Comparison of ENCODE assay signal across 10 cellular contexts in genomic region chr16:74607967-74608356, GRCh38. TPM values are rescaled to one million over a fixed set of nuclear protein-coding genes. Genes with fewer than 3 reads are reported as not detected.
DNase-seq lines count a peak whose midpoint lies in the region; ATAC-seq, FAIRE-seq and TF ChIP-seq lines count a peak whose summit lies in the region.
"Had no signal": no experiment of that assay in that cellular context is flagged by ENCODE, and none has a peak within 500 bp of the region (broad histone marks: within the 10 kb centered on the region; RNA-seq: fewer than 3 reads in every experiment).

No MANE protein-coding gene starts in this region.

- H3K36me3 Mint-ChIP-seq in CD8-positive, alpha-beta memory T cell, result peaks cover 0 to 12% (median 1%) of the 10 kb centered on the region in 3 donors
- H3K36me3 Mint-ChIP-seq in HFFc6 (ENCODE audit: low read depth), result peaks cover 22% of the 10 kb centered on the region
- no peaks in the 10 kb centered on the region for H3K36me3 Mint-ChIP-seq in nephron (ENCODE audit: low read depth)

- H3K9me3 ChIP-seq in CD8-positive, alpha-beta memory T cell (ENCODE audit: low read length), result no peaks in the 10 kb centered on the region
- no peaks in the 10 kb centered on the region for H3K9me3 ChIP-seq in GM12878 (replicated peaks; ENCODE audit: control insufficient read depth, insufficient read depth, low read length)
- H3K9me3 ChIP-seq in kidney (ENCODE audit: control insufficient read depth in 1 of 2, low read length in 2 of 2), result no peaks in the 10 kb centered on the region

- H3K27ac Mint-ChIP-seq in CD8-positive, alpha-beta memory T cell, result peak overlapping the region in 6 of 8 donors; percentile 36 to 94 (median 64)
- peak overlapping the region; percentile 91 for H3K27ac Mint-ChIP-seq in HFFc6
- peak overlapping the region; percentile 94 to 97 (median 94) for H3K27ac Mint-ChIP-seq in nephron

- WGBS in GM12878 (ENCODE audit: insufficient coverage, insufficient replicate concordance, low lambda C conversion rate, missing lambda C conversion rate), result 83% methylated on average over 6 of the region's 6 CpGs

- H2AFZ ChIP-seq in GM12878 (ENCODE audit: control insufficient read depth, low read depth, low read length), result peak overlapping the region; percentile 99; the same call in 1 of the 2 replicates

- no peaks in the 10 kb centered on the region for H3K27me3 ChIP-seq in CD8-positive, alpha-beta memory T cell (ENCODE audit: insufficient read depth, low read length, poor library complexity, severe bottlenecking)
- no peaks in the 10 kb centered on the region for H3K27me3 ChIP-seq in GM12878 (replicated peaks in 1 of 2; ENCODE audit: control insufficient read depth in 2 of 2, insufficient read depth in 2 of 2, low read length in 1 of 2)

- DNase-seq in CD8-positive, alpha-beta memory T cell, result no peak
- DNase-seq in HFFc6, result peak; percentile 23
- no peak for DNase-seq in GM12878 (ENCODE audit: low read depth, low spot score)
- no peak for DNase-seq in kidney
- no peak for DNase-seq in left cardiac atrium
- no peak for DNase-seq in HK-2 (ENCODE audit: unreplicated experiment)
- DNase-seq: hypothalamus; stimulated activated CD4-positive, alpha-beta T cell treated with anti-CD3 and anti-CD28 coated beads, Interleukin-4, amount 100 ng/mL, for 4 hours had no signal

- H3K9me3 Mint-ChIP-seq in CD8-positive, alpha-beta memory T cell, result no peaks in the 10 kb centered on the region
- H3K9me3 Mint-ChIP-seq in HFFc6 (no peaks in the 10 kb centered on the region), nephron (no peaks in the 10 kb centered on the region)

- POLR2A ChIA-PET in CD8-positive, alpha-beta memory T cell (lab: Charles Lee), result interaction anchor here (1.2 to 3.2 kb wide), 2 partner anchors 59 to 112 kb away, joined by 4 to 19 read pairs; partner anchors contain the start of gene RFWD3
- POLR2A ChIA-PET in GM12878 (lab: Charles Lee), result interaction anchor here (0.6 to 0.7 kb wide), 2 partner anchors 226 to 310 kb away, joined by 3 read pairs; no protein-coding TSS in a partner anchor

- no peaks in the 10 kb centered on the region for H3K36me3 ChIP-seq in CD8-positive, alpha-beta memory T cell (ENCODE audit: insufficient read depth, low read length)
- H3K36me3 ChIP-seq in GM12878 (ENCODE audit: control insufficient read depth in 2 of 2, insufficient read depth in 2 of 2, low read length in 1 of 2) (no peaks in the 10 kb centered on the region), kidney (ENCODE audit: control insufficient read depth in 1 of 2, insufficient read depth in 2 of 2, low read length in 2 of 2) (no peaks in the 10 kb centered on the region)

- no TSS peak for BruUV-seq in GM12878 (replicated peaks; lab: Mats Ljungman, UMichigan)

- peaks cover 50% of the 10 kb centered on the region for H3K4me1 ChIP-seq in CD8-positive, alpha-beta memory T cell (ENCODE audit: insufficient read depth, low read length)
- H3K4me1 ChIP-seq in GM12878 (ENCODE audit: control insufficient read depth, insufficient read depth, low read length) (no peaks in the 10 kb centered on the region), kidney (ENCODE audit: control insufficient read depth in 1 of 2, insufficient read depth in 1 of 2, low read depth in 1 of 2, low read length in 2 of 2) (peaks cover 0 to 11% of the 10 kb centered on the region in 2 donors)

- H3K27ac ChIP-seq in CD8-positive, alpha-beta memory T cell (ENCODE audit: low read depth, low read length), result no peak overlapping the region
- H3K27ac ChIP-seq in GM12878 (ENCODE audit: control insufficient read depth, insufficient read depth) (no peak overlapping the region), kidney (ENCODE audit: low read depth in 2 of 2, low read length in 2 of 2) (no peak overlapping the region)

- TF ChIP-seq POLR2A in GM12878 (IDR thresholded peaks at IDR 0.05; ENCODE audit: low read depth, low read length), result no peak

- CTCF ChIA-PET in CD8-positive, alpha-beta memory T cell (lab: Charles Lee), result interaction anchor here (1.2 kb wide), 1 partner anchor 15 kb away, joined by 4 read pairs; no protein-coding TSS in a partner anchor
- CTCF ChIA-PET in GM12878 (lab: Yijun Ruan, JAX), result interaction anchor here (1.0 to 1.7 kb wide), 3 partner anchors 14 to 47 kb away, joined by 4 to 6 read pairs (median 4); no protein-coding TSS in a partner anchor

- ATAC-seq in GM12878 (no peak), left cardiac atrium (no peak), HG02623 (IDR thresholded peaks at IDR 0.05; ENCODE audit: unreplicated experiment) (no peak)

- H3K27me3 Mint-ChIP-seq in CD8-positive, alpha-beta memory T cell, result no peaks in the 10 kb centered on the region
- no peaks in the 10 kb centered on the region; the same call in 1 of the 2 replicates for H3K27me3 Mint-ChIP-seq in HFFc6 (ENCODE audit: insufficient read depth)
- H3K27me3 Mint-ChIP-seq in nephron (ENCODE audit: low read depth), result no peaks in the 10 kb centered on the region

- SMC1A ChIA-PET in GM12878 (lab: Charles Lee; ENCODE audit: uncharacterized antibody, unreplicated experiment), result interaction anchor here (0.9 to 1.6 kb wide), 6 partner anchors 9 to 104 kb away, joined by 3 to 5 read pairs (median 4); no protein-coding TSS in a partner anchor

- peak overlapping the region; percentile 50 to 98 (median 91) for H3K4me3 Mint-ChIP-seq in CD8-positive, alpha-beta memory T cell
- H3K4me3 Mint-ChIP-seq in HFFc6, result peak overlapping the region; percentile 96
- peak overlapping the region; percentile 89 to 96 (median 94) for H3K4me3 Mint-ChIP-seq in nephron

- in situ Hi-C loops in GM12878 (cut with MboI), result no loop called here

- H3K79me2 ChIP-seq in GM12878 (ENCODE audit: control insufficient read depth, insufficient read depth, low read length), result peaks cover 39% of the 10 kb centered on the region

- no peak for TF ChIP-seq CTCF in HFFc6 (IDR thresholded peaks at IDR 0.05)
- no peak for TF ChIP-seq CTCF in GM12878 (IDR thresholded peaks at IDR 0.05 in 2 of 3, conservative IDR thresholded peaks at IDR 0.05 in 1 of 3; ENCODE audit: control insufficient read depth in 2 of 3, extremely low read depth in 1 of 3, insufficient read depth in 1 of 3, low read depth in 3 of 3, low read length in 3 of 3)
- no peak for TF ChIP-seq CTCF in nephron (IDR thresholded peaks at IDR 0.05; ENCODE audit: unreplicated experiment in 3 of 3)
- no peak for TF ChIP-seq CTCF in kidney (IDR thresholded peaks at IDR 0.05; ENCODE audit: borderline replicate concordance, extremely low read depth, insufficient read depth)

- H3K9ac ChIP-seq in GM12878 (ENCODE audit: control insufficient read depth, insufficient read depth, low read length) (no peak overlapping the region), kidney (ENCODE audit: low read length in 2 of 2) (no peak overlapping the region)

- H4K20me1 ChIP-seq in GM12878 (ENCODE audit: control insufficient read depth, insufficient read depth), result no peaks in the 10 kb centered on the region; the same call in 1 of the 2 replicates

- TF ChIP-seq EP300 in GM12878 (IDR thresholded peaks at IDR 0.05; ENCODE audit: borderline replicate concordance in 1 of 2, control insufficient read depth in 1 of 2, low read depth in 2 of 2, low read length in 2 of 2), result no peak

- FAIRE-seq in GM12878 (lab: Jason Lieb, UNC) (no peak), kidney (lab: Jason Lieb, UNC) (no peak)

- intact Hi-C loops in GM12878 (cut with micrococcal nuclease; ENCODE audit: unreplicated experiment), result loop anchor here (10.0 kb wide), 1 partner anchor 113 kb away; no protein-coding TSS in a partner anchor
- intact Hi-C loops in kidney (cut with DNase I), result no loop called here
- intact Hi-C loops in left cardiac atrium (cut with DNase I), result no loop called here

- peaks cover 40 to 56% (median 56%) of the 10 kb centered on the region in 3 donors for H3K4me1 Mint-ChIP-seq in CD8-positive, alpha-beta memory T cell
- peaks cover 56% of the 10 kb centered on the region for H3K4me1 Mint-ChIP-seq in HFFc6 (ENCODE audit: low read depth)
- H3K4me1 Mint-ChIP-seq in nephron, result peaks cover 38% of the 10 kb centered on the region

- no peak for TF ChIP-seq RAD21 in GM12878 (IDR thresholded peaks at IDR 0.05; ENCODE audit: insufficient read depth, low read depth, low read length)

- peak overlapping the region; percentile 75 for H3K4me3 ChIP-seq in CD8-positive, alpha-beta memory T cell (ENCODE audit: low read length)
- no peak overlapping the region for H3K4me3 ChIP-seq in GM12878
- H3K4me3 ChIP-seq in kidney (ENCODE audit: low read length in 2 of 2), result peak overlapping the region in 1 of 2 donors; percentile 86

- 0 out of 2 replicates have a peak overlapping the region, but pooled peaks have one; percentile 98 for H3K4me2 ChIP-seq in GM12878 (ENCODE audit: control insufficient read depth, insufficient read depth)

- RAD21 ChIA-PET in GM12878 (lab: Charles Lee; ENCODE audit: unreplicated experiment), result no interaction called here

RNA-seq across cellular contexts. Expression of gene GLG1, which starts 1.0 kb away (rescaled TPM):
- 10 to 100 TPM; 52.3 to 56.7 TPM for total RNA-seq in CD8-positive, alpha-beta memory T cell
- polyA plus RNA-seq in CD8-positive, alpha-beta memory T cell, result 174 TPM
- 100 to 1,000 TPM; 149 to 167 (median 161) TPM for total RNA-seq in HFFc6 (2021; fragmentation: NEBNext Ultra II Directional; extraction: Animal tissue kit (Norgen Biotek cat#: 25700))
- 319 and 340 TPM in 2 replicates for total RNA-seq in GM12878 (2013; cell fraction: nucleolus; rRNA removed)
- 27.0 and 31.0 TPM in 2 replicates for total RNA-seq in GM12878 (2014; rRNA removed)
- total RNA-seq in GM12878 (2014; rRNA removed; fragmentation: Illumina TruSeq; extraction: Trizol), result 28.5 and 29.0 TPM in 2 replicates
- total RNA-seq in GM12878 (2021), result 41.9 and 45.5 TPM in 2 replicates
- polyA plus RNA-seq in GM12878 (2011; ENCODE audit: low read depth), result 30.1 TPM
- 32.4 and 42.4 TPM in 2 replicates for polyA plus RNA-seq in GM12878 (2011; rRNA removed)
- 22.5 and 30.2 TPM in 2 replicates for polyA plus RNA-seq in GM12878 (2011; cell fraction: cytosol; rRNA removed)
- 48.5 and 53.6 TPM in 2 replicates for polyA plus RNA-seq in GM12878 (2011; cell fraction: nucleus; rRNA removed)
- polyA plus RNA-seq in GM12878 (2012), result 42.0 and 45.0 TPM in 2 replicates
- 24.3 and 27.4 TPM in 2 replicates for polyA plus RNA-seq in GM12878 (2014; fragmentation: Illumina TruSeq; extraction: Trizol)
- 1 to 10 TPM; 7.6 to 9.6 TPM for polyA plus RNA-seq in GM12878 (2014; fragmentation: Nextera tagmentation; extraction: Ambion mirVana)
- polyA plus RNA-seq in GM12878 (2014; rRNA removed), result 22.4 and 24.5 TPM in 2 replicates
- 10 to 100 TPM; 41.0 to 49.4 TPM for polyA plus RNA-seq in GM12878 (2016; fragmentation: Nextera tagmentation; extraction: Ambion mirVana)
- 72.0 and 85.2 TPM in 2 replicates for polyA minus RNA-seq in GM12878 (2011; rRNA and poly(A)+ RNA removed)
- polyA minus RNA-seq in GM12878 (2011; cell fraction: cytosol; rRNA and poly(A)+ RNA removed), result 22.8 and 24.6 TPM in 2 replicates
- 32.6 and 51.8 TPM in 2 replicates for polyA minus RNA-seq in GM12878 (2011; cell fraction: nucleus; rRNA and poly(A)+ RNA removed)
- total RNA-seq in kidney, result 167 TPM
- polyA plus RNA-seq in kidney (ENCODE audit: insufficient read depth, low read depth, low replicate concordance), result 58.8 TPM
- total RNA-seq in left cardiac atrium, result 10 to 100 TPM; 78.7 to 86.6 TPM

RNA-seq across cellular contexts. Expression of gene RFWD3, which starts 58.7 kb away (rescaled TPM):
- 100 to 1,000 TPM in 1 of 2 experiments, 10 to 100 TPM in 1; 99.5 to 113 TPM for total RNA-seq in CD8-positive, alpha-beta memory T cell
- polyA plus RNA-seq in CD8-positive, alpha-beta memory T cell, result 20.1 TPM
- 10 to 100 TPM; 27.2 to 44.4 (median 42.9) TPM for total RNA-seq in HFFc6 (2021; fragmentation: NEBNext Ultra II Directional; extraction: Animal tissue kit (Norgen Biotek cat#: 25700))
- total RNA-seq in GM12878 (2013; cell fraction: nucleolus; rRNA removed), result 145 and 152 TPM in 2 replicates
- 52.0 and 53.5 TPM in 2 replicates for total RNA-seq in GM12878 (2014; rRNA removed)
- 52.1 and 53.3 TPM in 2 replicates for total RNA-seq in GM12878 (2014; rRNA removed; fragmentation: Illumina TruSeq; extraction: Trizol)
- 73.5 and 78.5 TPM in 2 replicates for total RNA-seq in GM12878 (2021)
- 25.4 TPM for polyA plus RNA-seq in GM12878 (2011; ENCODE audit: low read depth)
- polyA plus RNA-seq in GM12878 (2011; rRNA removed), result 52.6 and 52.8 TPM in 2 replicates
- polyA plus RNA-seq in GM12878 (2011; cell fraction: cytosol; rRNA removed), result 40.8 and 44.8 TPM in 2 replicates
- 31.3 and 35.2 TPM in 2 replicates for polyA plus RNA-seq in GM12878 (2011; cell fraction: nucleus; rRNA removed)
- 20.8 and 24.8 TPM in 2 replicates for polyA plus RNA-seq in GM12878 (2012)
- 54.7 and 56.5 TPM in 2 replicates for polyA plus RNA-seq in GM12878 (2014; fragmentation: Illumina TruSeq; extraction: Trizol)
- polyA plus RNA-seq in GM12878 (2014; fragmentation: Nextera tagmentation; extraction: Ambion mirVana), result 10 to 100 TPM; 10.7 to 16.3 TPM
- polyA plus RNA-seq in GM12878 (2014; rRNA removed), result 45.8 and 50.4 TPM in 2 replicates
- 10 to 100 TPM; 46.7 to 50.1 TPM for polyA plus RNA-seq in GM12878 (2016; fragmentation: Nextera tagmentation; extraction: Ambion mirVana)
- 106 and 135 TPM in 2 replicates for polyA minus RNA-seq in GM12878 (2011; rRNA and poly(A)+ RNA removed)
- polyA minus RNA-seq in GM12878 (2011; cell fraction: cytosol; rRNA and poly(A)+ RNA removed), result 24.8 and 25.9 TPM in 2 replicates
- polyA minus RNA-seq in GM12878 (2011; cell fraction: nucleus; rRNA and poly(A)+ RNA removed), result 32.6 and 66.3 TPM in 2 replicates
- 26.0 TPM for total RNA-seq in kidney
- 5.8 TPM for polyA plus RNA-seq in kidney (ENCODE audit: insufficient read depth, low read depth, low replicate concordance)
- total RNA-seq in left cardiac atrium, result 1 to 10 TPM; 7.2 to 8.8 TPM
